ENCODE assay signal across 1 cellular context in genomic region chr6:7777062-7777461, GRCh38.
TF ChIP-seq lines count a peak whose summit lies in the region.

No MANE protein-coding gene starts in this region.

TF ChIP-seq in H1, 55 proteins besides CTCF, POLR2A, EP300 and RAD21 (continued from another document):
- TF ChIP-seq KDM5A (IDR thresholded peaks at IDR 0.05; ENCODE audit: low read length) (no peak), POU5F1 (IDR thresholded peaks at IDR 0.05; ENCODE audit: low read depth, low read length) (no peak), RFX5 (IDR thresholded peaks at IDR 0.05; ENCODE audit: borderline replicate concordance, low read depth, low read length) (no peak), CBX5 (IDR thresholded peaks at IDR 0.05; ENCODE audit: low read depth, low read length) (no peak), TAF1 (IDR thresholded peaks at IDR 0.05; ENCODE audit: low read depth, low read length) (no peak), YY1 (IDR thresholded peaks at IDR 0.05; ENCODE audit: low read depth, low read length) (no peak), BACH1 (IDR thresholded peaks at IDR 0.05; ENCODE audit: low read length) (no peak)
- TF ChIP-seq, protein P1, sequence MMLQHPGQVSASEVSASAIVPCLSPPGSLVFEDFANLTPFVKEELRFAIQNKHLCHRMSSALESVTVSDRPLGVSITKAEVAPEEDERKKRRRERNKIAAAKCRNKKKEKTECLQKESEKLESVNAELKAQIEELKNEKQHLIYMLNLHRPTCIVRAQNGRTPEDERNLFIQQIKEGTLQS (IDR thresholded peaks at IDR 0.05; ENCODE audit: insufficient read depth, low read depth, low read length): no peak
